ENCODE assay signal across 8 cellular contexts in the genomic region with DNA sequence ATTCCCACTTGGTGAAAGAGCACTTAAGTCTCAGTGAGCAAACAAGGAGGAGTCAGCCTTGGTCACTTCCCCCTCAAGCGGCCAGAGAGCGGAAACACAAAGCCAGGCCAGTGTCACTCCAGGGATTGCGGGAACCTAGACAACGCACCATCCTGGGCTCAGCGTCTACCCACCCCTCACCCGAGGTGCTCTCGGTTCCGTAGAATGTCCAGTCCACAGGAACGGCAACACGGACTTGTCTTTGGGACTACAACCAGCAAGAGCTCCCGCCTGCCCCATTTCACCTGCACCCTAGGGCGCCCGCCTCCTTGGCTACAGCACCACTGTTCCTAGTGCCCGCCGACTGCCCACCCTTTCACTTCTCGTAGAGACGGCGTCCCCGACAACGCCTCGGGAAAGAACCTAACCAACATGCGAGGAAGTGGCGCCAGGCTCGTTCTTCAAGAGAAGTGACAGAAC. TPM values are rescaled to one million over a fixed set of nuclear protein-coding genes. Genes with fewer than 3 reads are reported as not detected.
DNase-seq lines count a peak whose midpoint lies in the region; ATAC-seq and TF ChIP-seq lines count a peak whose summit lies in the region.

No MANE protein-coding gene starts in this region.

- DNase-seq in ELR (ENCODE audit: low read depth) (peak; percentile 77), HUDEP-2 (lab: John Stamatoyannopoulos, UW; ENCODE audit: unreplicated experiment in 76 of 76) (peak in 53 of 76 experiments; percentile 1 to 60 (median 31)), RKO (ENCODE audit: low spot score) (peak; percentile 87), left ventricle myocardium inferior (peak; percentile 48), pons (ENCODE audit: low spot score) (peak; percentile 64), germinal center (ENCODE audit: low spot score) (no peak)

- H3K27ac ChIP-seq in angular gyrus (ENCODE audit: low read depth, low read length) (peak overlapping the region; percentile 37), left ventricle myocardium inferior (replicated peaks) (peak overlapping the region; percentile 89)

- ATAC-seq in GM21528 (IDR thresholded peaks at IDR 0.05; ENCODE audit: low FRiP score, unreplicated experiment): peak; percentile 51

- intact Hi-C loops in left ventricle myocardium inferior (cut with micrococcal nuclease): no loop called here

- no peaks in the 10 kb centered on the region for H3K9me3 ChIP-seq in left ventricle myocardium inferior (replicated peaks)

- H3K36me3 ChIP-seq in left ventricle myocardium inferior: peaks cover 1% of the 10 kb centered on the region

- H3K27me3 ChIP-seq in left ventricle myocardium inferior (ENCODE audit: low read depth): no peaks in the 10 kb centered on the region

- H3K4me1 ChIP-seq in left ventricle myocardium inferior: peaks cover 55% of the 10 kb centered on the region

- peak; percentile 19 for TF ChIP-seq CTCF in left ventricle myocardium inferior (IDR thresholded peaks at IDR 0.05; ENCODE audit: borderline replicate concordance)

- peak overlapping the region; percentile 80 for H3K4me3 ChIP-seq in left ventricle myocardium inferior

RNA-seq across cellular contexts. Expression of gene GDAP2, which starts 0.5 kb away (rescaled TPM):
- 18.8 TPM for total RNA-seq in left ventricle myocardium inferior

RNA-seq across cellular contexts. Expression of gene WDR3, which starts 0.6 kb away (rescaled TPM):
- total RNA-seq in left ventricle myocardium inferior: 10.8 TPM
